8 cellular contexts compared by ENCODE assay signal in the genomic region with DNA sequence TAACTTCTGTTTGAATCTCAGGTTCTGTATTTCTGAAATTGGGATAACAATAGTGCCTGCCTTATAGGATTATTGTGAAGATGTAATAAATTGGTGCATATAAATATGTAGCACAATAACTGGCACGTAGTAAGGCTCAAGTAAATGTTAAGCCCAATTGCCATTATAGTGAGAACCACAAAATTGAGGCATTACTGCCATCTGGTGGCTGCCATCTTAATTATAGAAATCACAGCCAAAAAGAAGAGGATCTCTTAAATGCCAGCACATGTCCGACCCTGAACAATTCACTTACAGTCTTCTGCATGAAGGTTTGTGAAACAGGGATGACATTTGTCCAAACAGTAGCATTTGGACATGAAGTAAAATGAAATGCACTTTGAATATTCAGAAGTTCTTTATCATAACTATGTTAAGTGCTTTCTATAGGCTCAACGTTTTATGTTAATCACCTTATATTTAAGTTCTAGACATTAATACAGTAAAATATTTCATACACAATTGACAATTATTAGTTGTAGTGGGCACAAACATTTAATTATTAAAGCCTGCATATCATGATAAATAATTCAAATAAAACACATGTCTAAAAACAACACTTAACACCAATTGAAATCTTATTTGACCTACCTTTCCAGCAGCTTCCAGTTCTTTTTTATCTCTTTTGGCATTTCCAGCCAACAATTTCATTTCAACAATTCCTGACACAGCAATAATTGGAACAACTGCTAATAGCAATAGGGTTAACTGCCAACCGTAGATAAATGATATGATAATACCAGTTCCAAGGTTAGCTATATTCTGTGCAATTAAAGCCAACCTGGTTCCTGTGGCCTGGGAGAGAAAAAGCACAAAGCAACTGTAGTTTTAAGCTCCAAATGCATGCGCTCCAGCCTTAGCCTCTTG.
DNase-seq lines count a peak whose midpoint lies in the region; ATAC-seq and TF ChIP-seq lines count a peak whose summit lies in the region.

No MANE protein-coding gene starts in this region.

- in situ Hi-C loops in astrocyte of the spinal cord (cut with HindIII; ENCODE audit: low sequenced_read_pairs) = no loop called here

- H3K27ac ChIP-seq in iPS DF 6.9 (ENCODE audit: low read length) = no peak overlapping the region

- no peaks in the 10 kb centered on the region for H3K36me3 ChIP-seq in iPS DF 6.9 (ENCODE audit: control insufficient read depth, insufficient read depth, low read length)

- H3K9me3 ChIP-seq in iPS DF 6.9 (ENCODE audit: control insufficient read depth, insufficient read depth, low read length) = no peaks in the 10 kb centered on the region

- DNase-seq in NCI-H1930 (lab: John Stamatoyannopoulos, UW) (peak; percentile 52 to 57), T1000 (lab: John Stamatoyannopoulos, UW) (peak; percentile 60), astrocyte of the spinal cord (ENCODE audit: low read depth, low spot score) (peak; percentile 77), iPS DF 6.9 (ENCODE audit: low read depth, low spot score) (peak; percentile 29), HuH-7.5 (ENCODE audit: low spot score) (no peak)
- DNase-seq in stimulated activated CD4-positive, alpha-beta T cell treated with anti-CD3 and anti-CD28 coated beads, Interleukin-1b, Interleukin-23, amount 100 ng/mL, for 4 hours (ENCODE audit: low read depth in 2 of 2) = peak; percentile 27 to 66

- H3K4me1 ChIP-seq in iPS DF 6.9 (ENCODE audit: control insufficient read depth, insufficient read depth, low read length) = no peaks in the 10 kb centered on the region

- H3K4me3 ChIP-seq in GM12875 (ENCODE audit: low read depth, low read length) = no peak overlapping the region
- no peak overlapping the region for H3K4me3 ChIP-seq in astrocyte of the spinal cord (ENCODE audit: low read depth, low read length)
- H3K4me3 ChIP-seq in iPS DF 6.9 (ENCODE audit: low read length) = no peak overlapping the region

- H3K27me3 ChIP-seq in iPS DF 6.9 (ENCODE audit: control insufficient read depth, insufficient read depth, low read length) = no peaks in the 10 kb centered on the region

- peak; percentile 34; the same call in 1 of the 2 replicates for TF ChIP-seq CTCF in GM12875 (IDR thresholded peaks at IDR 0.05; ENCODE audit: borderline replicate concordance, insufficient read depth, low read depth, low read length)
- peak; percentile 58 for TF ChIP-seq CTCF in astrocyte of the spinal cord (IDR thresholded peaks at IDR 0.05; ENCODE audit: low read depth, low read length)

- ATAC-seq in HG02642 (IDR thresholded peaks at IDR 0.05; ENCODE audit: poor library complexity, unreplicated experiment) = peak; percentile 75

- no CpG with 5 or more reads among the region's 5 CpGs for WGBS in iPS DF 6.9 (ENCODE audit: insufficient coverage, insufficient read length)
